Comparison of ENCODE assay signal across 12 cellular contexts in the genomic region with DNA sequence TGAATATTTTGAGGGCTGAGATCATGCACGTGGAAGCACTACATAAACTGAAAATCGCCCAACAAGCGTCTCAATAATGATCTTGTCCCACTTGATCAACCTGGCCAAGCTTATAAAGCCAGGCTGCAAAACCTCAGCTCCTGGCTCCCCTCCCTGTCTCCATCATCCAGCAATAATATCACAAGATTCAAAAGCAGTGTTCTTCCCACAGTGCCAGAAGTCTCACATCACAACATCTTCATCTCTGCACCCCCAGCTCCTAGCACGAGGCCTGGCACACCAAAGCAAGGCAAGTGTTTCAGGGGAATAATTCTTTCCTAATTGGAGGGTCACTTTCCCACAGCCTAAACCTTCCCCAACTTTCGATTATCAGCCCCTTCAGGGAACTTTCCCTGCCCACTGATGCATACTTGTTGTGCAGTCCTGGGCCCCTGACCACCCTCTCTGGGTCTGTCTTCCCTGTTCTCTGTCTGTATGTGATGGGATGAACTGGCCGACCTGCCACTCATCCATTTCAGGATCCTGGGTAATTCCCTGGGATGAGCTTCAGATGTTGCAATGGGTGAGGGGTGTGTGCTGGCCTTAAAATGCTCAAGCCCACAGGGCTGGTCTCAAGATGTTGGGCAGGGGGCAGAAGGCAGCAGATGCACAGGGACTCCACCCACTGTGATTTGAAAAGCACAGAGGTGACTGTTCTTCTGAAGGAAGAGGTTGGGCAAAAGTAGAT.
"Had no signal": no experiment of that assay in that cellular context is flagged by ENCODE, and none has a peak within 500 bp of the region (broad histone marks: within the 10 kb centered on the region; RNA-seq: fewer than 3 reads in every experiment).

No MANE protein-coding gene starts in this region.

- ATAC-seq: activated CD8-positive, alpha-beta T cell treated with anti-CD3 and anti-CD28 coated beads for 36 hours; activated naive CD4-positive, alpha-beta T cell treated with anti-CD3 and anti-CD28 coated beads, Interleukin-2, amount 50 U/mL, for 72 hours; heart left ventricle; left lung; pancreas; stimulated activated naive B cell treated with anti-CD40 and anti-IgM and Interleukin-4, amounts not matched to agents 10 μg/mL and 1 μg/mL and 100 μg/mL, for 72 hours had no signal

- H3K9me3 Mint-ChIP-seq: activated CD8-positive, alpha-beta T cell treated with anti-CD3 and anti-CD28 coated beads for 36 hours; activated naive CD4-positive, alpha-beta T cell treated with anti-CD3 and anti-CD28 coated beads, Interleukin-2, amount 50 U/mL, for 72 hours; neural crest cell; stimulated activated naive B cell treated with anti-CD40 and anti-IgM and Interleukin-4, amounts not matched to agents 10 μg/mL and 1 μg/mL and 100 μg/mL, for 72 hours had no signal

- H3K4me1 Mint-ChIP-seq: stimulated activated naive B cell treated with anti-CD40 and anti-IgM and Interleukin-4, amounts not matched to agents 10 μg/mL and 1 μg/mL and 100 μg/mL, for 72 hours had no signal

- H3K27me3 Mint-ChIP-seq: activated CD8-positive, alpha-beta T cell treated with anti-CD3 and anti-CD28 coated beads for 36 hours had no signal

- DNase-seq: activated CD8-positive, alpha-beta T cell treated with anti-CD3 and anti-CD28 coated beads for 36 hours; activated T-cell treated with anti-CD3 and anti-CD28 coated beads for 4 hours; esophagus squamous epithelium; foreskin fibroblast; left lung; pancreas; stimulated activated naive B cell treated with anti-CD40 and anti-IgM and Interleukin-4, amounts not matched to agents 10 μg/mL and 1 μg/mL and 100 μg/mL, for 72 hours; T-helper 9 cell; trophoblast cell had no signal

- H3K27ac Mint-ChIP-seq: activated CD8-positive, alpha-beta T cell treated with anti-CD3 and anti-CD28 coated beads for 36 hours; activated naive CD4-positive, alpha-beta T cell treated with anti-CD3 and anti-CD28 coated beads, Interleukin-2, amount 50 U/mL, for 72 hours; stimulated activated naive B cell treated with anti-CD40 and anti-IgM and Interleukin-4, amounts not matched to agents 10 μg/mL and 1 μg/mL and 100 μg/mL, for 72 hours had no signal

- H3K36me3 Mint-ChIP-seq: activated naive CD4-positive, alpha-beta T cell treated with anti-CD3 and anti-CD28 coated beads, Interleukin-2, amount 50 U/mL, for 72 hours; stimulated activated naive B cell treated with anti-CD40 and anti-IgM and Interleukin-4, amounts not matched to agents 10 μg/mL and 1 μg/mL and 100 μg/mL, for 72 hours had no signal

- H3K4me3 Mint-ChIP-seq: activated CD8-positive, alpha-beta T cell treated with anti-CD3 and anti-CD28 coated beads for 36 hours; neural crest cell; stimulated activated naive B cell treated with anti-CD40 and anti-IgM and Interleukin-4, amounts not matched to agents 10 μg/mL and 1 μg/mL and 100 μg/mL, for 72 hours had no signal
